Comparison of ENCODE assay signal across 9 cellular contexts in the genomic region with DNA sequence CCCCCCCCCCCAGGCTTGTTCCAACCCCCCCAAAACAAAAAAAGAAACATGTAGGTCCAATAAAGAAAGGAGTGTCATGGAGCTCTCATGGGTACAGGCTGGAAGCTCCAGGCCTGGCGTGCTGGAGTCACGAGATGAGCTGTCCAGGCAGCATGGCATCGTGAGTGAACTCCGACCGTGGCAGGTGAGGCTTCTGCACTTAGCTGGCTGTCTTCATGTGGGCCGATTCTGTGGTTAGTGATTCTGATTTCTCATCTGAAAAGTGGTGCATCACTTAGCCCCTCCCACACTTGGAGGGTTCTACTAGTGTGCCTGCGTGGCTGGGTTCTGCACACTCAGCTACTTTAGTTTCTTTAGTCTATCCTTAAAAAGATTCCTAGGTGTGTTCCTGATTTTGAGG.
DNase-seq lines count a peak whose midpoint lies in the region; ATAC-seq, FAIRE-seq and TF ChIP-seq lines count a peak whose summit lies in the region.
"Had no signal": no experiment of that assay in that cellular context is flagged by ENCODE, and none has a peak within 500 bp of the region (broad histone marks: within the 10 kb centered on the region; RNA-seq: fewer than 3 reads in every experiment).

No MANE protein-coding gene starts in this region.

- no peak overlapping the region for H3K27ac ChIP-seq in upper lobe of left lung

- H3K4me3 ChIP-seq in upper lobe of left lung, result no peak overlapping the region

- ATAC-seq in GM18517 (IDR thresholded peaks at IDR 0.05; ENCODE audit: unreplicated experiment) (peak; percentile 58), HG03159 (IDR thresholded peaks at IDR 0.05; ENCODE audit: unreplicated experiment) (peak; percentile 39), upper lobe of left lung (ENCODE audit: low FRiP score in 2 of 2) (no peak)
- ATAC-seq: HepG2 had no signal

- no peak for FAIRE-seq in H54 (lab: Jason Lieb, UNC)
- FAIRE-seq: HepG2 had no signal

- no peak for TF ChIP-seq CTCF in upper lobe of left lung (IDR thresholded peaks at IDR 0.05)

- TF ChIP-seq POLR2A in upper lobe of left lung (IDR thresholded peaks at IDR 0.05) (no peak), H54 (IDR thresholded peaks at IDR 0.05; ENCODE audit: low read depth, low read length) (no peak)

- DNase-seq in activated CD8-positive, alpha-beta memory T cell treated with anti-CD3 and anti-CD28 coated beads, Interleukin-2, amount 50 U/mL, for 4 hours, result peak; percentile 65
- peak; percentile 49 for DNase-seq in stimulated activated CD4-positive, alpha-beta T cell treated with anti-CD3 and anti-CD28 coated beads, Interleukin-12 subunit alpha, Interleukin-12 subunit beta, amount 100 ng/mL, for 4 hours
- DNase-seq in upper lobe of left lung, result no peak
- DNase-seq in H54 (ENCODE audit: insufficient read length, low spot score), result no peak
- DNase-seq in HT-29 (ENCODE audit: low spot score), result no peak
- DNase-seq in GM19238 (ENCODE audit: insufficient read length, low spot score), result no peak

- WGBS in upper lobe of left lung, 2 donors, result 90 to 92% methylated on average over 7 of the region's 7 CpGs

- H3K9me3 ChIP-seq in upper lobe of left lung, result no peaks in the 10 kb centered on the region

- H3K36me3 ChIP-seq in upper lobe of left lung, result no peaks in the 10 kb centered on the region

- TF ChIP-seq EP300 in upper lobe of left lung (IDR thresholded peaks at IDR 0.05), result no peak

- H3K27me3 ChIP-seq in upper lobe of left lung, result no peaks in the 10 kb centered on the region

- H3K4me1 ChIP-seq in upper lobe of left lung, result peaks cover 22 to 55% (median 30%) of the 10 kb centered on the region in 4 donors

Comparison
In these comparisons a context has a peak if more than half of its experiments do, and no peak if none do; other contexts are left out.
1. ATAC-seq: peak in GM18517 (single experiment) and HG03159 (single experiment); none in upper lobe of left lung (0 of 2).
2. DNase-seq: peak in activated CD8-positive, alpha-beta memory T cell treated with anti-CD3 and anti-CD28 coated beads, Interleukin-2, amount 50 U/mL, for 4 hours (single experiment) and stimulated activated CD4-positive, alpha-beta T cell treated with anti-CD3 and anti-CD28 coated beads, Interleukin-12 subunit alpha, Interleukin-12 subunit beta, amount 100 ng/mL, for 4 hours (single experiment); none in upper lobe of left lung (0 of 2), H54 (single experiment), HT-29 (single experiment) and GM19238 (single experiment).